ENCODE assay signal across 19 cellular contexts in the genomic region with DNA sequence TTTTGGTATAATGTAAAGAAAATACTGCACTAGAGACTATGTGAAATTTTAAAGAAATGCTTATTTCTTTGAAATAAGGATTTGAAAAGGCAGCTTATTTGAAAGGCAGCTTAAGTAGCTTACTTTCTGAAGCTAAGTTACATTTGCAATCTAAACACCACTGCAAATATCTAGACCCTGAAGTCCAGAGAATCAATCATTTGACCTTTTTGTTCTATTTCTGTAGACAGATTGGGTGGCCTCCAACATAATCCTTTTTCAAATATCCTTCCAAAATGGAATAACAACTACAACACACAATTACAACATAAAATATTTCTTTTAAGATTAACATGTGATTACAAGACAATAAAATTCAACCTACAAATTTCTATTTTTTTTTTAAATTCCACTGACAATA.
DNase-seq lines count a peak whose midpoint lies in the region; ATAC-seq, FAIRE-seq and TF ChIP-seq lines count a peak whose summit lies in the region.
"Had no signal": no experiment of that assay in that cellular context is flagged by ENCODE, and none has a peak within 500 bp of the region (broad histone marks: within the 10 kb centered on the region; RNA-seq: fewer than 3 reads in every experiment).

No MANE protein-coding gene starts in this region.

- no peak overlapping the region for H3K9ac ChIP-seq in kidney (ENCODE audit: low read length in 2 of 2)
- no peak overlapping the region for H3K9ac ChIP-seq in neural progenitor cell

- H3F3A ChIP-seq in neural progenitor cell (ENCODE audit: low read depth): peaks cover 3% of the 10 kb centered on the region

- peak overlapping the region; percentile 36 for H3K4me2 ChIP-seq in neural progenitor cell

- H3K4me1 Mint-ChIP-seq in brain (peaks cover 33% of the 10 kb centered on the region), neural progenitor cell (peaks cover 15% of the 10 kb centered on the region)
- H3K4me1 Mint-ChIP-seq: IgD-negative memory B cell had no signal

- H3K4me1 ChIP-seq in kidney (ENCODE audit: control insufficient read depth in 1 of 2, insufficient read depth in 1 of 2, low read depth in 1 of 2, low read length in 2 of 2): peaks cover 15 to 21% of the 10 kb centered on the region in 2 donors
- H3K4me1 ChIP-seq in neural progenitor cell: peaks cover 19% of the 10 kb centered on the region

- TF ChIP-seq CTCF in brain (conservative IDR thresholded peaks at IDR 0.05) (no peak), kidney (IDR thresholded peaks at IDR 0.05; ENCODE audit: borderline replicate concordance, extremely low read depth, insufficient read depth) (no peak), neural progenitor cell (IDR thresholded peaks at IDR 0.05) (no peak)

- no peak for ATAC-seq in HG03432 (IDR thresholded peaks at IDR 0.05; ENCODE audit: unreplicated experiment)
- ATAC-seq: Right ventricle myocardium inferior had no signal

- H3K4me3 ChIP-seq in kidney (ENCODE audit: low read length in 2 of 2) (no peak overlapping the region), neural progenitor cell (no peak overlapping the region)

- H3K36me3 Mint-ChIP-seq in brain (no peaks in the 10 kb centered on the region), neural progenitor cell (no peaks in the 10 kb centered on the region)
- H3K36me3 Mint-ChIP-seq: CD14-positive monocyte, IgD-negative memory B cell had no signal

- H3K9me3 Mint-ChIP-seq in brain (no peaks in the 10 kb centered on the region), neural progenitor cell (no peaks in the 10 kb centered on the region)
- H3K9me3 Mint-ChIP-seq: IgD-negative memory B cell had no signal

- intact Hi-C loops in kidney (cut with DNase I): no loop called here

- H4K20me1 ChIP-seq in neural progenitor cell (ENCODE audit: low read depth): no peaks in the 10 kb centered on the region

- FAIRE-seq in G401.6 (lab: Jason Lieb, UNC) (peak; percentile 45), kidney (lab: Jason Lieb, UNC) (peak; percentile 38)

- H3K27ac ChIP-seq in kidney (ENCODE audit: low read depth in 2 of 2, low read length in 2 of 2): no peak overlapping the region
- H3K27ac ChIP-seq in neural progenitor cell: peak overlapping the region; percentile 26

- H3K27ac Mint-ChIP-seq in brain: peak overlapping the region in 3 of 5 experiments; percentile 38 to 91 (median 55)
- no peak overlapping the region for H3K27ac Mint-ChIP-seq in neural progenitor cell
- H3K27ac Mint-ChIP-seq: CD14-positive monocyte, IgD-negative memory B cell had no signal

- H2AFZ ChIP-seq in neural progenitor cell (replicated peaks): no peak overlapping the region

- H3K27me3 Mint-ChIP-seq in brain (no peaks in the 10 kb centered on the region), neural progenitor cell (ENCODE audit: insufficient read depth, low read depth) (no peaks in the 10 kb centered on the region)
- H3K27me3 Mint-ChIP-seq: IgD-negative memory B cell had no signal

- no peaks in the 10 kb centered on the region for H3K27me3 ChIP-seq in neural progenitor cell

- DNase-seq in kidney (no peak), neural progenitor cell (ENCODE audit: low spot score) (no peak), COR-L47 (lab: John Stamatoyannopoulos, UW) (no peak), 8988T (no peak), hippocampal formation (lab: John Stamatoyannopoulos, UW) (no peak)
- DNase-seq: ACHN, AML-193, EL, H7, Kasumi-1, NCI-H1105, NCI-H1694, NCI-H510A treated with DMSO at 0.1 percent for 48 hours had no signal

- no peaks in the 10 kb centered on the region for H3K9me3 ChIP-seq in kidney (ENCODE audit: control insufficient read depth in 1 of 2, low read length in 2 of 2)
- H3K9me3 ChIP-seq in neural progenitor cell (ENCODE audit: low read depth): no peaks in the 10 kb centered on the region

- no peak overlapping the region for H3K4me3 Mint-ChIP-seq in brain
- H3K4me3 Mint-ChIP-seq in neural progenitor cell: no peak overlapping the region
- H3K4me3 Mint-ChIP-seq: CD14-positive monocyte, IgD-negative memory B cell had no signal

- H3K36me3 ChIP-seq in kidney (ENCODE audit: control insufficient read depth in 1 of 2, insufficient read depth in 2 of 2, low read length in 2 of 2) (no peaks in the 10 kb centered on the region), neural progenitor cell (no peaks in the 10 kb centered on the region)

- H3K79me2 ChIP-seq in neural progenitor cell (ENCODE audit: low read depth): peaks cover 4% of the 10 kb centered on the region
